In the genomic region with DNA sequence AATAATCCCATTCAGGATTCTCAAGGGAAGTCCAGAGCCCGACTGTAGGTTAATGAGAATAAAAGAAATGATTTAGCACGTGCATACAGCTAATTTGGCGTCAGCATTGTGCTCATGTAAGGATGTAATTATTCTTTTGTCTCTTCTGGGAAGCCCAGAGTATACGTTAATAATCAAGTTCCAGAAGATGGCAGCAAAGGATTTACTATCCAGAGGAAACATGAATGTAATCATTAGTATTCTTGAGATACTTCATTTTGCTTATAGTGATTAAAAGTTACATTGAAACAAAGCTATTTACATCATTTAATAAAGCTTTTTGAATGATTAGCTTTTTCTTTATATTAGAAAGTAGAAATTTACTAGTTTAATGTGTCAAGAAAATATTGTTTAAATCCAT, we compare ENCODE assay signal across 8 cellular contexts. TPM values are rescaled to one million over a fixed set of nuclear protein-coding genes. Genes with fewer than 3 reads are reported as not detected.
DNase-seq lines count a peak whose midpoint lies in the region; ATAC-seq, FAIRE-seq and TF ChIP-seq lines count a peak whose summit lies in the region.

No MANE protein-coding gene starts in this region.

- POLR2A ChIA-PET in GM12878 (lab: Charles Lee): no interaction called here

- CTCF ChIA-PET in GM12878 (lab: Yijun Ruan, JAX): interaction anchor here (0.6 to 2.3 kb wide), 9 partner anchors 27 to 710 kb away, joined by 3 to 13 read pairs (median 3); partner anchors contain the start of gene CTSO

- 4% methylated on average over 4 of the region's 4 CpGs for WGBS in GM12878 (ENCODE audit: insufficient coverage, insufficient replicate concordance, low lambda C conversion rate, missing lambda C conversion rate)

- DNase-seq in DMS114 treated with DMSO at 0.1 percent for 48 hours (lab: John Stamatoyannopoulos, UW; ENCODE audit: unreplicated experiment) (peak; percentile 45), NB4 (ENCODE audit: low read depth) (peak; percentile 3), GM12878 (ENCODE audit: low read depth, low spot score) (no peak), lower lobe of right lung (no peak), mucosa of descending colon (no peak)
- DNase-seq in activated naive CD4-positive, alpha-beta T cell (lab: John Stamatoyannopoulos, UW): no peak
- no peak for DNase-seq in activated naive CD4-positive, alpha-beta T cell treated with anti-CD3 and anti-CD28 coated beads, Interleukin-2, amount 50 U/mL, for 16 hours

- in situ Hi-C loops in GM12878 (cut with MboI): no loop called here

- no peak for FAIRE-seq in GM12878 (lab: Jason Lieb, UNC)

- no peaks in the 10 kb centered on the region for H4K20me1 ChIP-seq in GM12878 (ENCODE audit: control insufficient read depth, insufficient read depth)

- RAD21 ChIA-PET in GM12878 (lab: Charles Lee; ENCODE audit: unreplicated experiment): interaction anchor here (1.2 to 1.4 kb wide), 2 partner anchors 383 to 550 kb away, joined by 6 to 7 read pairs; partner anchors contain the start of gene CTSO

- H3K4me3 ChIP-seq in NB4 (ENCODE audit: low read depth, low read length): no peak overlapping the region
- no peak overlapping the region for H3K4me3 ChIP-seq in GM12878
- no peak overlapping the region for H3K4me3 ChIP-seq in lower lobe of right lung
- H3K4me3 ChIP-seq in mucosa of descending colon: no peak overlapping the region

- intact Hi-C loops in GM12878 (cut with micrococcal nuclease; ENCODE audit: unreplicated experiment): no loop called here
- intact Hi-C loops in lower lobe of right lung (cut with DNase I): no loop called here
- intact Hi-C loops in mucosa of descending colon (cut with DNase I, micrococcal nuclease): no loop called here

- H3K27ac ChIP-seq in GM12878 (ENCODE audit: control insufficient read depth, insufficient read depth) (no peak overlapping the region), lower lobe of right lung (no peak overlapping the region)

- no peaks in the 10 kb centered on the region for H3K4me1 ChIP-seq in GM12878 (ENCODE audit: control insufficient read depth, insufficient read depth, low read length)
- H3K4me1 ChIP-seq in lower lobe of right lung: no peaks in the 10 kb centered on the region
- no peaks in the 10 kb centered on the region for H3K4me1 ChIP-seq in mucosa of descending colon (ENCODE audit: low read depth)

- no peak overlapping the region for H2AFZ ChIP-seq in GM12878 (ENCODE audit: control insufficient read depth, low read depth, low read length)

- TF ChIP-seq POLR2A in NB4 (IDR thresholded peaks at IDR 0.05; ENCODE audit: extremely low read depth, insufficient read length) (no peak), GM12878 (IDR thresholded peaks at IDR 0.05; ENCODE audit: low read depth, low read length) (no peak)

- peak; percentile 45; the same call in 2 of the 3 replicates for ATAC-seq in GM12878
- ATAC-seq in lower lobe of right lung: peak in 1 of 2 donors; percentile 45
- ATAC-seq in mucosa of descending colon: no peak
- no peak for ATAC-seq in GM21576 (IDR thresholded peaks at IDR 0.05; ENCODE audit: unreplicated experiment)

- TF ChIP-seq EP300 in GM12878 (IDR thresholded peaks at IDR 0.05; ENCODE audit: borderline replicate concordance in 1 of 2, control insufficient read depth in 1 of 2, low read depth in 2 of 2, low read length in 2 of 2): no peak

- BruUV-seq in GM12878 (replicated peaks; lab: Mats Ljungman, UMichigan): no TSS peak

- peak; percentile 30; the same call in 1 of the 2 replicates for TF ChIP-seq RAD21 in GM12878 (IDR thresholded peaks at IDR 0.05; ENCODE audit: insufficient read depth, low read depth, low read length)

- TF ChIP-seq CTCF in NB4 (IDR thresholded peaks at IDR 0.05; ENCODE audit: low read depth, low read length) (no peak), GM12878 (IDR thresholded peaks at IDR 0.05 in 2 of 3, conservative IDR thresholded peaks at IDR 0.05 in 1 of 3; ENCODE audit: control insufficient read depth in 2 of 3, extremely low read depth in 1 of 3, insufficient read depth in 1 of 3, low read depth in 3 of 3, low read length in 3 of 3) (no peak; a peak in 1 of 6 replicates), lower lobe of right lung (IDR thresholded peaks at IDR 0.05) (peak; percentile 40), mucosa of descending colon (IDR thresholded peaks at IDR 0.05) (no peak)

- no peaks in the 10 kb centered on the region for H3K9me3 ChIP-seq in GM12878 (replicated peaks; ENCODE audit: control insufficient read depth, insufficient read depth, low read length)
- H3K9me3 ChIP-seq in lower lobe of right lung: no peaks in the 10 kb centered on the region
- H3K9me3 ChIP-seq in mucosa of descending colon: no peaks in the 10 kb centered on the region

- no peaks in the 10 kb centered on the region for H3K79me2 ChIP-seq in GM12878 (ENCODE audit: control insufficient read depth, insufficient read depth, low read length)

- H3K4me2 ChIP-seq in GM12878 (ENCODE audit: control insufficient read depth, insufficient read depth): no peak overlapping the region

- H3K36me3 ChIP-seq in GM12878 (ENCODE audit: control insufficient read depth in 2 of 2, insufficient read depth in 2 of 2, low read length in 1 of 2) (no peaks in the 10 kb centered on the region), lower lobe of right lung (no peaks in the 10 kb centered on the region), mucosa of descending colon (ENCODE audit: low read depth) (no peaks in the 10 kb centered on the region)

- no peak overlapping the region for H3K9ac ChIP-seq in GM12878 (ENCODE audit: control insufficient read depth, insufficient read depth, low read length)

- no peaks in the 10 kb centered on the region for H3K27me3 ChIP-seq in GM12878 (replicated peaks in 1 of 2; ENCODE audit: control insufficient read depth in 2 of 2, insufficient read depth in 2 of 2, low read length in 1 of 2)
- no peaks in the 10 kb centered on the region for H3K27me3 ChIP-seq in lower lobe of right lung (ENCODE audit: low read depth)

- SMC1A ChIA-PET in GM12878 (lab: Charles Lee; ENCODE audit: uncharacterized antibody, unreplicated experiment): interaction anchor here (0.6 to 1.0 kb wide), 2 partner anchors 383 to 550 kb away, joined by 3 read pairs; partner anchors contain the start of gene CTSO

TF ChIP-seq in GM12878, 131 proteins besides CTCF, POLR2A, EP300 and RAD21 (continues in another document):
- TF ChIP-seq PML (IDR thresholded peaks at IDR 0.05; ENCODE audit: low read length) (no peak), BHLHE40 (IDR thresholded peaks at IDR 0.05; ENCODE audit: borderline replicate concordance in 1 of 2, low read depth in 2 of 2, low read length in 1 of 2) (no peak), USF2 (IDR thresholded peaks at IDR 0.05; ENCODE audit: borderline replicate concordance, low read depth, low read length) (no peak), E2F4 (IDR thresholded peaks at IDR 0.05; ENCODE audit: low read depth, low read length) (no peak), ASH2L (IDR thresholded peaks at IDR 0.05; ENCODE audit: borderline replicate concordance, low read depth) (no peak), LARP7 (IDR thresholded peaks at IDR 0.05) (no peak)

RNA-seq across cellular contexts. Expression of gene MAP9, which starts 27.1 kb away (rescaled TPM):
- 13.5 and 14.3 TPM in 2 replicates for total RNA-seq in GM12878 (2013; cell fraction: nucleolus; rRNA removed)
- total RNA-seq in GM12878 (2014; rRNA removed) (1.2 and 2.1 TPM in 2 replicates), GM12878 (2014; rRNA removed; fragmentation: Illumina TruSeq; extraction: Trizol) (2.9 and 3.6 TPM in 2 replicates), GM12878 (2021) (4.7 and 4.9 TPM in 2 replicates), lower lobe of right lung (14.7 TPM), mucosa of descending colon (10 to 100 TPM in 1 of 3 donors, 1 to 10 TPM in 1, under 1 TPM in 1; 0.75 to 11.7 (median 2.1) TPM)
- polyA plus RNA-seq in GM12878 (2011; ENCODE audit: low read depth): 0.26 TPM
- polyA plus RNA-seq in GM12878 (2011; rRNA removed) (4.1 and 7.8 TPM in 2 replicates), GM12878 (2014; fragmentation: Illumina TruSeq; extraction: Trizol) (4.7 and 4.8 TPM in 2 replicates), GM12878 (2014; fragmentation: Nextera tagmentation; extraction: Ambion mirVana) (1 to 10 TPM; 3.2 to 6.1 TPM), GM12878 (2014; rRNA removed) (1.3 and 1.9 TPM in 2 replicates), GM12878 (2016; fragmentation: Nextera tagmentation; extraction: Ambion mirVana) (1 to 10 TPM; 4.4 to 7.0 TPM)
- polyA plus RNA-seq in GM12878 (2011; cell fraction: cytosol; rRNA removed): 0.97 and 1.2 TPM in 2 replicates
- polyA plus RNA-seq in GM12878 (2011; cell fraction: nucleus; rRNA removed): 4.8 and 4.9 TPM in 2 replicates
- polyA plus RNA-seq in GM12878 (2012): 1.2 and 2.3 TPM in 2 replicates
- 2.7 and 4.4 TPM in 2 replicates for polyA minus RNA-seq in GM12878 (2011; rRNA and poly(A)+ RNA removed)
- polyA minus RNA-seq in GM12878 (2011; cell fraction: cytosol; rRNA and poly(A)+ RNA removed): 1.5 and 1.9 TPM in 2 replicates
- 7.1 and 13.9 TPM in 2 replicates for polyA minus RNA-seq in GM12878 (2011; cell fraction: nucleus; rRNA and poly(A)+ RNA removed)

Comparison
In these comparisons a context has a peak if more than half of its experiments do, and no peak if none do; other contexts are left out.
1. DNase-seq: peak in DMS114 treated with DMSO at 0.1 percent for 48 hours (single experiment) and NB4 (single experiment); none in GM12878 (single experiment), lower lobe of right lung (single experiment), mucosa of descending colon (0 of 3), activated naive CD4-positive, alpha-beta T cell (0 of 4) and activated naive CD4-positive, alpha-beta T cell treated with anti-CD3 and anti-CD28 coated beads, Interleukin-2, amount 50 U/mL, for 16 hours (single experiment).